Comparison of ENCODE assay signal across 8 cellular contexts in the genomic region with DNA sequence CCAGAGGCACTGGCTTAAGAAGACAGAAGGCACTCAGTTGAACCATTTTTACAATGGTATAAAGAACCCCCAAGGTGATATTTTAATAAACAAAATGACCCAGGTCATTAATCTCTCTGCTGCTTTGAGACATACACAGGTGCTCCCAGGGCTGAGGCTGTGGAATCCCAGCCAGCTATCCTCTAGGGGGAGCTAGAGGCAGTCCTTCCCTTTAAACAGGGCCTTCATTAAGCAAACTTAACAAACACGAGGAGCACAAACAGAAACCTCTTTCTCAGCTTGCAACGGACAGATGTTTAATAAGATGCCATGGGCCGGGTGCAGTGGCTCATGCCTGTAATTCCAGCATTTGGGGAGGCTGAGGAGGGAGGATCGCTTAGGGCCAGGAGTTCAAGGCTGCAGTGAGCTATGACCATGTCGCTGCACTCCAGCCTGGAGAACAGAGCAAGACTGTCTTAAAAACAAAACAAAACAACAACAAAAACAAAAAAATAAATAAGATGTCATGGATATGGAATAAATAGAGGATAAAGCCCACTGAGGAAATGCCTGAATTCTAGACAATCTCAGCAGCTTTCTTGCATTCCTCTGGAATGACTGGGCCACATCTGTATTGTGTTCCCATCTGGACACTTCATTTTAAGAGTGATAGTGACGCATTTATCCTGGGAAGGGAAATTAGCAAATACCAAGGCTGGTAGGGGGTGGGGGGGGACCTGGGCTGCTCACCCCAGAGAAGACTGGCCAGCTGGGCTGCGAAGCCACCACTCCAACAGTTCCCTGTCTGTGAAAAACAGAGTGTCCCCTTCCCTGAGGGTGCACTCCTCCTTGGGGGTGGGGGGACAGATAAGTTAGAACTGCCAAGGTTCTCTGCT.
DNase-seq lines count a peak whose midpoint lies in the region; ATAC-seq and TF ChIP-seq lines count a peak whose summit lies in the region.

No MANE protein-coding gene starts in this region.

- peak; percentile 95 for TF ChIP-seq CTCF in brain microvascular endothelial cell (IDR thresholded peaks at IDR 0.05; ENCODE audit: low read depth, low read length, missing control alignments)

- peak overlapping the region; percentile 99 for H3K27ac ChIP-seq in brain microvascular endothelial cell

- H3K36me3 ChIP-seq in brain microvascular endothelial cell (replicated peaks), result no peaks in the 10 kb centered on the region

- DNase-seq in Right ventricle myocardium inferior (ENCODE audit: missing footprints) (no peak), cardiac septum (ENCODE audit: low spot score) (no peak), NCI-H2029 (lab: John Stamatoyannopoulos, UW) (peak; percentile 100), T follicular helper cell (ENCODE audit: low read depth) (peak; percentile 20), brain microvascular endothelial cell (peak; percentile 94), iris pigment epithelial cell (ENCODE audit: low read depth) (peak; percentile 77)
- peak; percentile 60 for DNase-seq in stimulated activated CD4-positive, alpha-beta T cell treated with anti-CD3 and anti-CD28 coated beads, Interleukin-4, amount 100 ng/mL, for 24 hours

- intact Hi-C loops in Right ventricle myocardium inferior (cut with DNase I) (loop anchor here (2.0 to 10.0 kb wide), 4 partner anchors 35 to 363 kb away; a partner anchor contains a TSS), cardiac septum (cut with DNase I) (loop anchor here (10.0 kb wide), 2 partner anchors 103 to 223 kb away; a partner anchor contains a TSS)

- peak; percentile 52 for ATAC-seq in Right ventricle myocardium inferior
- no peak for ATAC-seq in HG02571 (IDR thresholded peaks at IDR 0.05; ENCODE audit: unreplicated experiment)

- in situ Hi-C loops in brain microvascular endothelial cell (cut with HindIII; ENCODE audit: low pct_ligation_motif_present, low sequenced_read_pairs), result no loop called here

- no peak overlapping the region for H3K4me3 ChIP-seq in brain microvascular endothelial cell (ENCODE audit: low read depth, low read length)

- H3K27me3 ChIP-seq in brain microvascular endothelial cell (replicated peaks), result no peaks in the 10 kb centered on the region

Comparison
In these comparisons a context has a peak if more than half of its experiments do, and no peak if none do; other contexts are left out.
1. DNase-seq: peak in NCI-H2029 (single experiment), T follicular helper cell (single experiment), brain microvascular endothelial cell (single experiment), iris pigment epithelial cell (single experiment) and stimulated activated CD4-positive, alpha-beta T cell treated with anti-CD3 and anti-CD28 coated beads, Interleukin-4, amount 100 ng/mL, for 24 hours (single experiment); none in Right ventricle myocardium inferior (single experiment) and cardiac septum (single experiment).